In the genomic region with DNA sequence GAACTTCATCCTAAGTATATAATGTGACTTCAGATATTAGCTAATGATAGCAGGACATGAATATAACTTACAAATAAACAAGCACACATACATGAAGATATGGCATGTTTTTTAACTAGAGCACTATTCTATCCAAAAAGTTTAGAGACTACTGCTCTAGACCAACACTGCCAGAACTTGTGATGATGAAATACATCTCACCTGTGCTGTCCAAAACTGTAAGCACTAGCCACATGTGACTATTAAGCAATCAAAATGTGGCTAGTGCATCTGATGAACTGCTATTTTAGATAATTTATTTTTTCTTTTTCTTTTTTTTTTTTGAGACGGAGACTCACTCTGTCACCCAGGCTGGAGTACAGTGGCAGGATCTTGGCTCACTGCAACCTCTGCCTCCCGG, we compare ENCODE assay signal across 32 cellular contexts.
"Had no signal": no experiment of that assay in that cellular context is flagged by ENCODE, and none has a peak within 500 bp of the region (broad histone marks: within the 10 kb centered on the region; RNA-seq: fewer than 3 reads in every experiment).

No MANE protein-coding gene starts in this region.

- H3K9me3 ChIP-seq: adrenal gland, body of pancreas, Peyer's patch, SJSA1, SK-N-SH had no signal

- H3K27me3 ChIP-seq: adrenal gland, body of pancreas, Peyer's patch, SJSA1 had no signal

- H3K9ac ChIP-seq: SK-N-SH had no signal

- H3K4me3 ChIP-seq: adrenal gland, body of pancreas, Peyer's patch, SJSA1 had no signal

- H3K4me2 ChIP-seq: SK-N-SH had no signal

- H3K9me3 Mint-ChIP-seq: activated CD4-positive, alpha-beta memory T cell treated with anti-CD3 and anti-CD28 coated beads for 36 hours; activated naive CD4-positive, alpha-beta T cell treated with anti-CD3 and anti-CD28 coated beads for 36 hours; activated T-cell treated with anti-CD3 and anti-CD28 coated beads, Interleukin-2, amount 50 U/mL, for 4 hours; activated T-helper 1 cell treated with anti-CD3 and anti-CD28 coated beads, Interleukin-12 subunit alpha, Interleukin-12 subunit beta, Interleukin-2, Interleukin-4 antibody, amounts not matched to agents 30 ng/mL and 10 ng/mL and 1 ng/mL, durations not matched to agents 14 hours and 24 hours and 36 hours; T-helper 1 cell treated with Interleukin-12 subunit alpha and Interleukin-12 subunit beta and Interleukin-4 antibody, amounts not matched to agents 30 μg/mL and 1 μg/mL, for 36 hours; T-helper 2 cell treated with Interferon-gamma antibody and Interleukin-4, amounts not matched to agents 5 μg/mL and 100 μg/mL, for 36 hours; WTC11 had no signal

- H3K27ac ChIP-seq: adrenal gland, body of pancreas, Peyer's patch, SJSA1 had no signal

- DNase-seq: activated CD4-positive, alpha-beta memory T cell treated with anti-CD3 and anti-CD28 coated beads for 36 hours; activated CD4-positive, alpha-beta T cell treated with anti-CD3 and anti-CD28 coated beads for 36 hours; activated CD4-positive, alpha-beta T cell treated with anti-CD3 and anti-CD28 coated beads, Interleukin-2, amount 50 U/mL, for 1 hour; activated CD8-positive, alpha-beta memory T cell treated with anti-CD3 and anti-CD28 coated beads, Interleukin-2, amount 50 U/mL, for 4 hours; activated gamma-delta T cell treated with Interleukin-2 at 50 U/mL for 16 hours; activated naive CD4-positive, alpha-beta T cell treated with anti-CD3 and anti-CD28 coated beads for 36 hours; activated T-cell treated with anti-CD3 and anti-CD28 coated beads for 4 hours; activated T-cell treated with anti-CD3 and anti-CD28 coated beads, Interleukin-2, amount 50 U/mL, for 4 hours; adrenal gland; body of pancreas; caudate nucleus; cerebellar nuclear complex; Kasumi-1; NCI-H1436 treated with DMSO at 0.1 percent for 48 hours; NCI-H1694 treated with DMSO at 0.1 percent for 48 hours; NCI-H2029; NCI-H510A; NCI-H526; NCI-H748 treated with DMSO at 0.1 percent for 48 hours; NK-92 treated with Interleukin-12 subunit alpha and Interleukin-12 subunit beta, amount 100 ng/mL, for 24 hours; PC-3; Peyer's patch; RPMI8226; SHP77 treated with DMSO at 0.1 percent for 48 hours; SK-N-SH had no signal

- H3K27ac Mint-ChIP-seq: activated CD4-positive, alpha-beta memory T cell treated with anti-CD3 and anti-CD28 coated beads for 36 hours; T-helper 1 cell treated with Interleukin-12 subunit alpha and Interleukin-12 subunit beta and Interleukin-4 antibody, amounts not matched to agents 30 μg/mL and 1 μg/mL, for 36 hours; T-helper 2 cell treated with Interferon-gamma antibody and Interleukin-4, amounts not matched to agents 5 μg/mL and 100 μg/mL, for 36 hours had no signal

- H3K27me3 Mint-ChIP-seq: activated CD4-positive, alpha-beta memory T cell treated with anti-CD3 and anti-CD28 coated beads for 36 hours; activated CD4-positive, alpha-beta T cell treated with anti-CD3 and anti-CD28 coated beads for 36 hours had no signal

- H3K4me3 Mint-ChIP-seq: activated CD4-positive, alpha-beta memory T cell treated with anti-CD3 and anti-CD28 coated beads for 36 hours; activated CD4-positive, alpha-beta T cell treated with anti-CD3 and anti-CD28 coated beads for 36 hours; activated naive CD4-positive, alpha-beta T cell treated with anti-CD3 and anti-CD28 coated beads for 36 hours; activated T-helper 1 cell treated with anti-CD3 and anti-CD28 coated beads, Interleukin-12 subunit alpha, Interleukin-12 subunit beta, Interleukin-2, Interleukin-4 antibody, amounts not matched to agents 30 ng/mL and 10 ng/mL and 1 ng/mL, durations not matched to agents 14 hours and 24 hours and 36 hours; T-helper 1 cell treated with Interleukin-12 subunit alpha and Interleukin-12 subunit beta and Interleukin-4 antibody, amounts not matched to agents 30 μg/mL and 1 μg/mL, for 36 hours; T-helper 2 cell treated with Interferon-gamma antibody and Interleukin-4, amounts not matched to agents 5 μg/mL and 100 μg/mL, for 36 hours; WTC11 had no signal

- ATAC-seq: activated CD4-positive, alpha-beta T cell treated with anti-CD3 and anti-CD28 coated beads for 36 hours; activated CD4-positive, CD25-positive, alpha-beta regulatory T cell treated with anti-CD3 and anti-CD28 coated beads, Interleukin-2, amount 50 U/mL, for 24 hours; activated naive CD4-positive, alpha-beta T cell treated with anti-CD3 and anti-CD28 coated beads, Interleukin-2, amount 50 U/mL, for 72 hours; activated T-cell treated with anti-CD3 and anti-CD28 coated beads, Interleukin-2, amount 50 U/mL, for 4 hours; body of pancreas; PC-3; WTC11 had no signal

- H3K36me3 ChIP-seq: adrenal gland, Peyer's patch had no signal

- H3K36me3 Mint-ChIP-seq: WTC11 had no signal
